Comparison of ENCODE assay signal across 18 cellular contexts in the genomic region with DNA sequence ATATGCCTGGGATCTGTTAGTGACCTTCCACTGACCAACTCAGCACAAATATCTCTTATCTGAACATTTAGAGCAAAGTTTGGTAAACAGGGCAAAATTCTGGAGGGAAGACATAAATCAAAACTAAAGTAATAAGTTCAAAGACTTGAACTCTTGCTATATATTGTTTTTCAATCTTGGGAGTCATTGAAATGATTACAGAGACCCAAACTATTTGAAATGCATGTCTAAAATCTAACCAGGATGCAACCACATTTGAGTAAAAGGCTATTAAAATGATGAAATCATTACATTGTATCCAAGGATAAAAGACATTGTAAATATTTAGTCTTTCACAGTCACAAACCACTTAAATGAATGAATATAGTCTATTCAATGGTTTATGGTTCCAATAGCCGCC.
"Had no signal": no experiment of that assay in that cellular context is flagged by ENCODE, and none has a peak within 500 bp of the region (broad histone marks: within the 10 kb centered on the region; RNA-seq: fewer than 3 reads in every experiment).

No MANE protein-coding gene starts in this region.

- H3K4me1 ChIP-seq: adrenal gland, gastrocnemius medialis, heart left ventricle, prostate gland, thyroid gland had no signal

- H3K27ac ChIP-seq: adrenal gland, gastrocnemius medialis, heart left ventricle, prostate gland, thyroid gland, WERI-Rb-1 had no signal

- DNase-seq: activated CD4-positive, alpha-beta T cell treated with anti-CD3 and anti-CD28 coated beads, Interleukin-2, amount 50 U/mL, for 4 hours; activated effector memory CD4-positive, alpha-beta T cell treated with anti-CD3 and anti-CD28 coated beads, Interleukin-2, amount 50 U/mL, for 16 hours; activated T-cell treated with anti-CD3 and anti-CD28 coated beads, Interleukin-2, amount 50 U/mL, for 72 hours; adrenal gland; cerebellar nuclear complex; effector CD4-positive, alpha-beta T cell; gastrocnemius medialis; heart left ventricle; immature natural killer cell; kidney glomerular epithelial cell; mesendoderm; naive thymus-derived CD8-positive, alpha-beta T cell; right cardiac atrium; stimulated activated CD4-positive, alpha-beta T cell treated with anti-CD3 and anti-CD28 coated beads, Interleukin-2, amount 100 ng/mL, for 24 hours; stimulated activated naive CD4-positive, alpha-beta T cell treated with Interleukin-2 at 50 U/mL for 16 hours; thyroid gland; WERI-Rb-1 had no signal

- H3K9me3 ChIP-seq: adrenal gland, gastrocnemius medialis, heart left ventricle, prostate gland, thyroid gland had no signal

- H3K27me3 ChIP-seq: adrenal gland, gastrocnemius medialis, heart left ventricle, thyroid gland had no signal

- H3K36me3 ChIP-seq: adrenal gland, gastrocnemius medialis, heart left ventricle, prostate gland, thyroid gland, WERI-Rb-1 had no signal

- H3K4me3 ChIP-seq: adrenal gland, gastrocnemius medialis, heart left ventricle, prostate gland, thyroid gland had no signal
